ENCODE assay signal across 1 cellular context in genomic region chr3:157700405-157700804, GRCh38.
TF ChIP-seq lines count a peak whose summit lies in the region.

No MANE protein-coding gene starts in this region.

TF ChIP-seq in SK-N-SH, 30 proteins besides CTCF, POLR2A, EP300 and RAD21 (continued from another document):
- TF ChIP-seq FOSL2 (IDR thresholded peaks at IDR 0.05; ENCODE audit: borderline replicate concordance, low read depth) (no peak), RFX5 (IDR thresholded peaks at IDR 0.05; ENCODE audit: low read length) (no peak), MEF2A (IDR thresholded peaks at IDR 0.05; ENCODE audit: borderline replicate concordance, low read depth) (no peak), SIN3A (IDR thresholded peaks at IDR 0.05; ENCODE audit: borderline replicate concordance, low read depth, low read length) (no peak), TEAD4 (IDR thresholded peaks at IDR 0.05; ENCODE audit: borderline replicate concordance, insufficient read depth) (no peak)
